8 cellular contexts compared by ENCODE assay signal in the genomic region with DNA sequence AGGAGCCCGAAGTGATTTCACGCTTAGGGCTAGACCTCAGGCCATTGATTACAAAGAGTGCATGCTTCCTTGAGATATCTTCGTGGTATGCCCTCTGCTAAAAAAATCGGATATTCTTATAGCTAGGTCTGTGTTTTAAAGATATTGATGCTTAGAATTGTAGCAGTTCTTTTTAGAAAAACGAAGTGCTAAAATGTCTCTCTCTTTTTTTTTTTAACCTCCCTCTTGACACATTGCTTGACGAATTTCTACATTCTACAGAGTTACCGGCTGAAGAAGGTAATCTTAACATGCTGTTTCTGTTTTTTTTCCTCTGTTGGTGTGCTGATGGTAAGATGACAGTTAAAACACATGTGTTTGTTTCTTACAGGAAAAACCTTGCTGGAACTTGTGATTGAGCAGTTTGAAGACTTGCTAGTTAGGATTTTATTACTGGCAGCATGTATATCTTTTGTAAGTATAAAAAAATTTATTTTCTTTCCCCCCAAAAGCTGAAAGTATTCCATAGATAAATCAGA. TPM values are rescaled to one million over a fixed set of nuclear protein-coding genes. Genes with fewer than 3 reads are reported as not detected.
DNase-seq lines count a peak whose midpoint lies in the region; ATAC-seq and TF ChIP-seq lines count a peak whose summit lies in the region.

No MANE protein-coding gene starts in this region.

- TF ChIP-seq CTCF in OCI-LY7 (conservative IDR thresholded peaks at IDR 0.05; ENCODE audit: low read length) (no peak), epithelial cell of esophagus (IDR thresholded peaks at IDR 0.05; ENCODE audit: insufficient read depth, low read depth, low read length, missing control alignments) (no peak), psoas muscle (IDR thresholded peaks at IDR 0.05) (no peak)

- H3K4me3 ChIP-seq in OCI-LY7 (ENCODE audit: low read depth, low read length, poor library complexity, severe bottlenecking), result peak overlapping the region; percentile 86
- H3K4me3 ChIP-seq in epithelial cell of esophagus (ENCODE audit: low read length), result peak overlapping the region; percentile 97
- H3K4me3 ChIP-seq in psoas muscle, result peak overlapping the region; percentile 96

- peaks cover 59% of the 10 kb centered on the region for H3K79me2 ChIP-seq in OCI-LY7 (ENCODE audit: insufficient read depth, low read depth, low read length)

- no peaks in the 10 kb centered on the region for H3K27me3 ChIP-seq in psoas muscle (ENCODE audit: insufficient read depth in 3 of 3, low read length in 2 of 3)

- no TSS peak for BruUV-seq in OCI-LY7 (replicated peaks; lab: Mats Ljungman, UMichigan)

- H3K4me2 ChIP-seq in OCI-LY7 (ENCODE audit: low read length), result peak overlapping the region; percentile 87

- H3K9me2 ChIP-seq in OCI-LY7 (ENCODE audit: insufficient read depth, low read length), result no peaks in the 10 kb centered on the region

- H3K9me3 ChIP-seq in OCI-LY7 (ENCODE audit: low read length), result no peaks in the 10 kb centered on the region
- H3K9me3 ChIP-seq in psoas muscle, result no peaks in the 10 kb centered on the region

- ATAC-seq in GM18867 (IDR thresholded peaks at IDR 0.05; ENCODE audit: unreplicated experiment) (peak; percentile 3), psoas muscle (peak in 1 of 4 donors; percentile 19)

- peaks cover 35% of the 10 kb centered on the region for H4K20me1 ChIP-seq in OCI-LY7 (ENCODE audit: insufficient read depth, low read length)

- DNase-seq in OCI-LY7 (ENCODE audit: low spot score), result peak; percentile 18
- DNase-seq in epithelial cell of esophagus (ENCODE audit: low read depth), result no peak
- DNase-seq in psoas muscle, result no peak
- no peak for DNase-seq in cerebellar nuclear complex (lab: John Stamatoyannopoulos, UW)
- no peak for DNase-seq in NCI-H1092 treated with DMSO at 0.1 percent for 48 hours (lab: John Stamatoyannopoulos, UW)
- no peak for DNase-seq in HEK293T (ENCODE audit: extremely low spot score)
- no peak for DNase-seq in NCI-H774 (lab: John Stamatoyannopoulos, UW)

- H3K4me1 ChIP-seq in OCI-LY7 (ENCODE audit: insufficient read depth, low read length, poor library complexity, severe bottlenecking) (peaks cover 57% of the 10 kb centered on the region), psoas muscle (peaks cover 22% of the 10 kb centered on the region)

- WGBS in psoas muscle, 3 donors, result 3 to 15% (median 11%) methylated on average over 7 of the region's 7 CpGs

- no peak overlapping the region for H2AFZ ChIP-seq in OCI-LY7 (ENCODE audit: low read length)

- intact Hi-C loops in OCI-LY7 (cut with micrococcal nuclease; ENCODE audit: unreplicated experiment), result loop anchor here (2.0 to 10.0 kb wide), 2 partner anchors 286 to 302 kb away; a partner anchor contains a TSS
- intact Hi-C loops in psoas muscle (cut with DNase I), result loop anchor here in 1 of 2 donors (5.0 kb wide), 1 partner anchor 175 kb away; no protein-coding TSS in a partner anchor

- peak overlapping the region; percentile 74 for H3K27ac ChIP-seq in OCI-LY7 (ENCODE audit: low read depth, low read length, poor library complexity, severe bottlenecking)
- H3K27ac ChIP-seq in psoas muscle, result peak overlapping the region; percentile 96

- H3K36me3 ChIP-seq in OCI-LY7 (ENCODE audit: insufficient read depth, low read length) (peaks cover 57% of the 10 kb centered on the region), psoas muscle (ENCODE audit: insufficient read depth in 1 of 2, low read depth in 1 of 2) (peaks cover 0 to 46% of the 10 kb centered on the region in 2 donors)

- CTCF ChIA-PET in OCI-LY7 (lab: Charles Lee; ENCODE audit: unreplicated experiment) (interaction anchor here (0.6 kb wide), 1 partner anchor 711 kb away, joined by 3 read pairs; no protein-coding TSS in a partner anchor), HEK293T (lab: Yijun Ruan, JAX) (no interaction called here)

- POLR2A ChIA-PET in OCI-LY7 (lab: Charles Lee) (interaction anchor here (0.8 kb wide), 1 partner anchor 285 kb away, joined by 3 read pairs; no protein-coding TSS in a partner anchor), HEK293T (lab: Yijun Ruan, JAX) (interaction anchor here (2.5 kb wide), 1 partner anchor 15 kb away, joined by 18 read pairs; no protein-coding TSS in a partner anchor)

TF ChIP-seq in HEK293T, 16 proteins besides CTCF, POLR2A, EP300 and RAD21:
- TF ChIP-seq SUZ12 (IDR thresholded peaks at IDR 0.05), result no peak
- no peak for TF ChIP-seq TARDBP (IDR thresholded peaks at IDR 0.05)
- TF ChIP-seq HDGF (IDR thresholded peaks at IDR 0.05; ENCODE audit: borderline replicate concordance), result no peak
- TF ChIP-seq NFRKB (IDR thresholded peaks at IDR 0.05), result no peak
- TF ChIP-seq, protein P1, sequence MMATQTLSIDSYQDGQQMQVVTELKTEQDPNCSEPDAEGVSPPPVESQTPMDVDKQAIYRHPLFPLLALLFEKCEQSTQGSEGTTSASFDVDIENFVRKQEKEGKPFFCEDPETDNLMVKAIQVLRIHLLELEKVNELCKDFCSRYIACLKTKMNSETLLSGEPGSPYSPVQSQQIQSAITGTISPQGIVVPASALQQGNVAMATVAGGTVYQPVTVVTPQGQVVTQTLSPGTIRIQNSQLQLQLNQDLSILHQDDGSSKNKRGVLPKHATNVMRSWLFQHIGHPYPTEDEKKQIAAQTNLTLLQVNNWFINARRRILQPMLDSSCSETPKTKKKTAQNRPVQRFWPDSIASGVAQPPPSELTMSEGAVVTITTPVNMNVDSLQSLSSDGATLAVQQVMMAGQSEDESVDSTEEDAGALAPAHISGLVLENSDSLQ (IDR thresholded peaks at IDR 0.05), result no peak
- no peak for TF ChIP-seq ELF4 (IDR thresholded peaks at IDR 0.05)
- TF ChIP-seq BHLHE40 (IDR thresholded peaks at IDR 0.05; ENCODE audit: borderline replicate concordance), result no peak
- TF ChIP-seq LEF1 (IDR thresholded peaks at IDR 0.05; ENCODE audit: borderline replicate concordance), result no peak
- TF ChIP-seq FOXA1 (IDR thresholded peaks at IDR 0.05), result no peak
- no peak for TF ChIP-seq L3MBTL2 (conservative IDR thresholded peaks at IDR 0.05)
- no peak for TF ChIP-seq FOXK2 (IDR thresholded peaks at IDR 0.05)
- no peak for TF ChIP-seq CTBP1 (IDR thresholded peaks at IDR 0.05; ENCODE audit: borderline replicate concordance)
- no peak for TF ChIP-seq FOXM1 (IDR thresholded peaks at IDR 0.05; ENCODE audit: borderline replicate concordance)
- no peak for TF ChIP-seq ARNT (IDR thresholded peaks at IDR 0.05)
- TF ChIP-seq ZNF384 (IDR thresholded peaks at IDR 0.05), result no peak
- no peak for TF ChIP-seq SP1 (IDR thresholded peaks at IDR 0.05)
TF ChIP-seq in HEK293T: peak in this region for 0.

RNA-seq across cellular contexts. Expression of a gene that starts 1.4 kb away (rescaled TPM):
- total RNA-seq in OCI-LY7 (2014; rRNA removed; shearing (Covaris generic)), result 84.1 and 93.5 TPM in 2 replicates
- total RNA-seq in OCI-LY7 (2022) (166 and 178 TPM in 2 replicates), psoas muscle (1,000 to 10,000 TPM; 1,152 to 2,814 (median 1,810) TPM)
- polyA plus RNA-seq in psoas muscle, result 1,000 to 10,000 TPM in 2 of 3 donors, 100 to 1,000 TPM in 1; 691 to 1,378 (median 1,014) TPM

Comparison
In these comparisons a context has a peak if more than half of its experiments do, and no peak if none do; other contexts are left out.
1. RNA of a gene that starts 1.4 kb away (total RNA-seq): 1,152 to 2,814 TPM in psoas muscle; 84.1 to 178 TPM in OCI-LY7; every median in the first group is over 4 times any median in the second.
2. Peak in every context shown above with its lines, with median percentiles within 50 percentile points of each other: H3K4me3 ChIP-seq.